Comparison of ENCODE assay signal across 28 cellular contexts in the genomic region with DNA sequence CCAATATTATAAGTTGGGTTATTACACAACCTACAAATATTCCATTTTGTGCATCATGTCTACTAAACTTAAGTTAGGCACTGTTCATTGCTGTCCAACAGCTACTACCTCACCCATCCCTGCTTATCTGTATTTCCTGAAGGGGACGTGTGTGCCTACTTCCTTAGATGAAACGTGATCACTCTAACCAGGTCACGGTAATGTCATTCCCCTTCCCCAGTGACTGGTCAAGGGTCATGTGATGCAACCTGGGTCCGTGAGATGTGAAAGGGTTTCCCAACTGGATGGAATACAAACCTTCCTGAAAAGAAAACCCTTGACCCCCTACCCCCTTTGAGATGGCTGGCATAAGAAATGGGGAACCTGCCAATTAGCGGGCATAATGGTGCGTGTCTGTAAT. TPM values are rescaled to one million over a fixed set of nuclear protein-coding genes. Genes with fewer than 3 reads are reported as not detected.
DNase-seq lines count a peak whose midpoint lies in the region; ATAC-seq and TF ChIP-seq lines count a peak whose summit lies in the region.
"Had no signal": no experiment of that assay in that cellular context is flagged by ENCODE, and none has a peak within 500 bp of the region (broad histone marks: within the 10 kb centered on the region; RNA-seq: fewer than 3 reads in every experiment).

No MANE protein-coding gene starts in this region.

- H3K9ac ChIP-seq in endodermal cell (ENCODE audit: extremely low read depth, low read length, poor library complexity, severe bottlenecking), result no peak overlapping the region
- H3K9ac ChIP-seq: BLaER1 had no signal

- H3K4me3 ChIP-seq in endodermal cell (ENCODE audit: low read length), result peak overlapping the region; percentile 94
- H3K4me3 ChIP-seq: ascending aorta, cardiac muscle cell, left lung, MG63 had no signal

- no peak for DNase-seq in CD4-positive, alpha-beta T cell
- DNase-seq in Calu3 (no peak), endodermal cell (no peak), EL (no peak), NCI-H2196 (lab: John Stamatoyannopoulos, UW; ENCODE audit: unreplicated experiment) (no peak)
- no peak for DNase-seq in activated naive CD4-positive, alpha-beta T cell treated with anti-CD3 and anti-CD28 coated beads, Interleukin-2, amount 10 ng/mL, durations not matched to agents 7 days and 5 days
- DNase-seq: activated CD8-positive, alpha-beta T cell treated with anti-CD3 and anti-CD28 coated beads, Interleukin-2, amount 10 ng/mL, durations not matched to agents 7 days and 5 days; activated effector memory CD4-positive, alpha-beta T cell treated with Interleukin-2 at 50 U/mL for 16 hours; DND-41; effector memory CD4-positive, alpha-beta T cell; erythroblast; glutamatergic neuron; KG1; left lung; mesenchymal stem cell; MG63; NCI-H2029; NCI-H524 treated with DMSO at 0.1 percent for 48 hours; OCI-M1; stimulated activated naive B cell treated with anti-CD40 and anti-IgM and Interleukin-4, amounts not matched to agents 10 μg/mL and 1 μg/mL and 100 μg/mL, for 72 hours; substantia nigra; T-helper 1 cell; trophoblast cell had no signal

- WGBS in endodermal cell (ENCODE audit: insufficient coverage in 1 of 2, insufficient read length in 1 of 2), 2 experiments, result 95 to 96% methylated on average over 6 of the region's 6 CpGs

- H3K9me3 Mint-ChIP-seq in CD4-positive, alpha-beta T cell, result no peaks in the 10 kb centered on the region
- H3K9me3 Mint-ChIP-seq in Calu3 (ENCODE audit: low read depth, unreplicated experiment) (no peaks in the 10 kb centered on the region), endodermal cell (peaks cover 28% of the 10 kb centered on the region), nephron (peaks cover 10% of the 10 kb centered on the region)
- H3K9me3 Mint-ChIP-seq in activated naive CD4-positive, alpha-beta T cell treated with anti-CD3 and anti-CD28 coated beads, Interleukin-2, amount 10 ng/mL, durations not matched to agents 7 days and 5 days, result peaks cover 9% of the 10 kb centered on the region

- H3K27ac ChIP-seq in CD4-positive, alpha-beta T cell (ENCODE audit: low read depth, low read length), result no peak overlapping the region
- H3K27ac ChIP-seq in endodermal cell (ENCODE audit: low read depth, low read length), result no peak overlapping the region
- H3K27ac ChIP-seq: BLaER1, cardiac muscle cell, left lung had no signal

- H3K4me1 ChIP-seq in endodermal cell (ENCODE audit: control insufficient read depth, insufficient read depth, low read length), result no peaks in the 10 kb centered on the region

- no peak for TF ChIP-seq CTCF in CD4-positive, alpha-beta T cell (IDR thresholded peaks at IDR 0.05)
- no peak for TF ChIP-seq CTCF in Calu3 (IDR thresholded peaks at IDR 0.05; ENCODE audit: unreplicated experiment)
- TF ChIP-seq CTCF in endodermal cell (conservative IDR thresholded peaks at IDR 0.05), result no peak
- TF ChIP-seq CTCF in nephron (IDR thresholded peaks at IDR 0.05; ENCODE audit: unreplicated experiment in 3 of 3), result no peak

- H3K27me3 ChIP-seq in CD4-positive, alpha-beta T cell (ENCODE audit: control insufficient read depth, insufficient read depth, low read length), result no peaks in the 10 kb centered on the region
- no peaks in the 10 kb centered on the region for H3K27me3 ChIP-seq in endodermal cell (ENCODE audit: control insufficient read depth, insufficient read depth, low read length, poor library complexity, severe bottlenecking)
- H3K27me3 ChIP-seq: ascending aorta, BLaER1, cardiac muscle cell, left lung, MG63 had no signal

- no peaks in the 10 kb centered on the region for H3K27me3 Mint-ChIP-seq in CD4-positive, alpha-beta T cell
- no peaks in the 10 kb centered on the region for H3K27me3 Mint-ChIP-seq in Calu3 (ENCODE audit: unreplicated experiment)
- peaks cover 1% of the 10 kb centered on the region for H3K27me3 Mint-ChIP-seq in endodermal cell (ENCODE audit: insufficient read depth)
- H3K27me3 Mint-ChIP-seq in nephron (ENCODE audit: low read depth), result peaks cover 2% of the 10 kb centered on the region
- H3K27me3 Mint-ChIP-seq in activated naive CD4-positive, alpha-beta T cell treated with anti-CD3 and anti-CD28 coated beads, Interleukin-2, amount 10 ng/mL, durations not matched to agents 7 days and 5 days, result no peaks in the 10 kb centered on the region

- TSS peak; percentile 38 for BruUV-seq in Calu3 (replicated peaks; lab: Mats Ljungman, UMichigan)

- CTCF ChIA-PET in CD4-positive, alpha-beta T cell (lab: Charles Lee), result no interaction called here
- CTCF ChIA-PET in Calu3 (lab: Charles Lee), result no interaction called here
- CTCF ChIA-PET in activated naive CD4-positive, alpha-beta T cell treated with anti-CD3 and anti-CD28 coated beads, Interleukin-2, amount 10 ng/mL, durations not matched to agents 7 days and 5 days (lab: Charles Lee), result no interaction called here

- peaks cover 15% of the 10 kb centered on the region for H3K36me3 Mint-ChIP-seq in CD4-positive, alpha-beta T cell (ENCODE audit: low read depth)
- H3K36me3 Mint-ChIP-seq in Calu3 (ENCODE audit: insufficient read depth, unreplicated experiment) (peaks cover 21% of the 10 kb centered on the region), endodermal cell (ENCODE audit: low read depth) (peaks cover 32% of the 10 kb centered on the region), nephron (ENCODE audit: low read depth) (peaks cover 25% of the 10 kb centered on the region)
- H3K36me3 Mint-ChIP-seq in activated naive CD4-positive, alpha-beta T cell treated with anti-CD3 and anti-CD28 coated beads, Interleukin-2, amount 10 ng/mL, durations not matched to agents 7 days and 5 days, result peaks cover 13% of the 10 kb centered on the region

- H3K4me3 Mint-ChIP-seq in CD4-positive, alpha-beta T cell, result peak overlapping the region; percentile 82
- no peak overlapping the region for H3K4me3 Mint-ChIP-seq in Calu3 (ENCODE audit: low read depth, unreplicated experiment)
- no peak overlapping the region for H3K4me3 Mint-ChIP-seq in endodermal cell
- peak overlapping the region; percentile 58 to 81 (median 79) for H3K4me3 Mint-ChIP-seq in nephron
- no peak overlapping the region for H3K4me3 Mint-ChIP-seq in activated naive CD4-positive, alpha-beta T cell treated with anti-CD3 and anti-CD28 coated beads, Interleukin-2, amount 10 ng/mL, durations not matched to agents 7 days and 5 days

- H3K9me3 ChIP-seq in CD4-positive, alpha-beta T cell (ENCODE audit: control insufficient read depth, low read length), result no peaks in the 10 kb centered on the region
- peaks cover 21% of the 10 kb centered on the region for H3K9me3 ChIP-seq in endodermal cell (ENCODE audit: control insufficient read depth, low read length)
- H3K9me3 ChIP-seq: ascending aorta, left lung had no signal

- ATAC-seq in CD4-positive, alpha-beta T cell (ENCODE audit: poor library complexity), result no peak
- ATAC-seq: activated CD8-positive, alpha-beta T cell treated with anti-CD3 and anti-CD28 coated beads, Interleukin-2, amount 10 ng/mL, durations not matched to agents 7 days and 5 days; HCT116; left lung; stimulated activated naive B cell treated with anti-CD40 and anti-IgM and Interleukin-4, amounts not matched to agents 10 μg/mL and 1 μg/mL and 100 μg/mL, for 72 hours had no signal

- peaks cover 1% of the 10 kb centered on the region for H3K36me3 ChIP-seq in endodermal cell (ENCODE audit: control insufficient read depth, insufficient read depth, low read length)
- H3K36me3 ChIP-seq: cardiac muscle cell, left lung had no signal

- no peak overlapping the region for H3K27ac Mint-ChIP-seq in CD4-positive, alpha-beta T cell
- H3K27ac Mint-ChIP-seq in Calu3 (ENCODE audit: unreplicated experiment), result no peak overlapping the region
- no peak overlapping the region for H3K27ac Mint-ChIP-seq in endodermal cell
- peak overlapping the region in 1 of 3 experiments; percentile 23 for H3K27ac Mint-ChIP-seq in nephron
- no peak overlapping the region for H3K27ac Mint-ChIP-seq in activated naive CD4-positive, alpha-beta T cell treated with anti-CD3 and anti-CD28 coated beads, Interleukin-2, amount 10 ng/mL, durations not matched to agents 7 days and 5 days
- H3K27ac Mint-ChIP-seq: activated CD8-positive, alpha-beta T cell treated with anti-CD3 and anti-CD28 coated beads, Interleukin-2, amount 10 ng/mL, durations not matched to agents 7 days and 5 days had no signal

- intact Hi-C loops in CD4-positive, alpha-beta T cell (cut with DNase I, micrococcal nuclease), result loop anchor here in 1 of 2 experiments (10.0 kb wide), 2 partner anchors 398 to 1038 kb away; partner anchors contain the start of gene PLEKHA1
- intact Hi-C loops in Calu3 (cut with micrococcal nuclease; ENCODE audit: unreplicated experiment), result no loop called here

- H3K4me1 Mint-ChIP-seq in CD4-positive, alpha-beta T cell (ENCODE audit: low read depth), result peaks cover 19% of the 10 kb centered on the region
- H3K4me1 Mint-ChIP-seq in Calu3 (ENCODE audit: low read depth, unreplicated experiment) (peaks cover 8% of the 10 kb centered on the region), endodermal cell (peaks cover 8% of the 10 kb centered on the region), nephron (peaks cover 18% of the 10 kb centered on the region)
- H3K4me1 Mint-ChIP-seq in activated naive CD4-positive, alpha-beta T cell treated with anti-CD3 and anti-CD28 coated beads, Interleukin-2, amount 10 ng/mL, durations not matched to agents 7 days and 5 days, result peaks cover 19% of the 10 kb centered on the region

- POLR2A ChIA-PET in CD4-positive, alpha-beta T cell (lab: Charles Lee), result no interaction called here

RNA-seq across cellular contexts. Expression of gene NSMCE4A, which starts 1.6 kb away (rescaled TPM):
- 10 to 100 TPM; 34.2 to 36.5 TPM for total RNA-seq in CD4-positive, alpha-beta T cell
- total RNA-seq in Calu3 (2022), result 28.8 and 33.3 TPM in 2 replicates
- 10 to 100 TPM; 55.3 to 69.7 TPM for total RNA-seq in endodermal cell
- 79.2 TPM for polyA plus RNA-seq in endodermal cell (2013, experiment 1 of 2)
- 76.0 TPM for polyA plus RNA-seq in endodermal cell (2013, experiment 2 of 2)

RNA-seq across cellular contexts. Expression of gene TACC2, which starts 12.4 kb away (rescaled TPM):
- not detected for total RNA-seq in CD4-positive, alpha-beta T cell
- total RNA-seq in Calu3 (2022) (24.4 and 26.5 TPM in 2 replicates), endodermal cell (10 to 100 TPM; 24.5 to 34.1 TPM)
- 46.1 TPM for polyA plus RNA-seq in endodermal cell (2013, experiment 1 of 2)
- 37.0 TPM for polyA plus RNA-seq in endodermal cell (2013, experiment 2 of 2)
- total RNA-seq: activated CD8-positive, alpha-beta T cell treated with anti-CD3 and anti-CD28 coated beads, Interleukin-2, amount 10 ng/mL, durations not matched to agents 7 days and 5 days had no signal

RNA-seq across cellular contexts. Expression of gene ATE1, which starts 48.8 kb away (rescaled TPM):
- total RNA-seq in CD4-positive, alpha-beta T cell, result 10 to 100 TPM; 18.5 to 20.9 TPM
- total RNA-seq in Calu3 (2022), result 17.3 and 18.7 TPM in 2 replicates
- total RNA-seq in endodermal cell, result 10 to 100 TPM; 31.2 to 32.2 TPM
- 24.4 TPM for polyA plus RNA-seq in endodermal cell (2013, experiment 1 of 2)
- polyA plus RNA-seq in endodermal cell (2013, experiment 2 of 2), result 18.4 TPM

Comparison
In these comparisons a context has a peak if more than half of its experiments do, and no peak if none do; other contexts are left out.
1. H3K4me3 Mint-ChIP-seq: peak in CD4-positive, alpha-beta T cell (single experiment) and nephron (3 of 3); none in Calu3 (single experiment), endodermal cell (single experiment) and activated naive CD4-positive, alpha-beta T cell treated with anti-CD3 and anti-CD28 coated beads, Interleukin-2, amount 10 ng/mL, durations not matched to agents 7 days and 5 days (single experiment).
2. RNA of gene TACC2, which starts 12.4 kb away (total RNA-seq): 24.5 to 34.1 TPM in endodermal cell and 24.4 to 26.5 TPM in Calu3; not detected in CD4-positive, alpha-beta T cell; every median in the first group is over 10 times any median in the second.